In the genomic region with DNA sequence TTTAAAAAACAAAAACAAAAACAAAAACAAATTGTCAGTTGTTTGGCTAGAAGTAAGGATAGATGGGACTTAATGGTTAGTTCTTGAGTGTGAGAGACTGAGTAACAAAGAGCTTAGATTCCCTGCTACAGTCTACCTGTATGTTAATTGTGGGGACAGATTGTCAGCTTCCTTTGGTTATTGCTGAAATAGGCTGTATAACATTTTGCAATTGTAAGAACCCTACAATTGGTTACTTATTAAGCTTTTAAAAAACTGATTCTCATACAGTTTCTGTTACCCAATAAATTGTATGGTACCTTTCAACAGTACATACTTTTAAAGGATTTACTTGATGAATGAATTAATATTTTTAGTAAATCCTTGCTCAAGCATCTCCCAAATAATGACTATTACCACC, we compare ENCODE assay signal across 21 cellular contexts. TPM values are rescaled to one million over a fixed set of nuclear protein-coding genes. Genes with fewer than 3 reads are reported as not detected.
DNase-seq lines count a peak whose midpoint lies in the region; ATAC-seq, FAIRE-seq and TF ChIP-seq lines count a peak whose summit lies in the region.
"Had no signal": no experiment of that assay in that cellular context is flagged by ENCODE, and none has a peak within 500 bp of the region (broad histone marks: within the 10 kb centered on the region; RNA-seq: fewer than 3 reads in every experiment).

No MANE protein-coding gene starts in this region.

- H3K4me2 ChIP-seq in mammary epithelial cell (ENCODE audit: insufficient read depth, low read depth, low read length) (no peak overlapping the region), A549 (no peak overlapping the region)
- H3K4me2 ChIP-seq: BLaER1, GM23338 had no signal

- H3K4me1 Mint-ChIP-seq in MCF 10A (ENCODE audit: insufficient read depth, unreplicated experiment) (peaks cover 9% of the 10 kb centered on the region), WTC11 (peaks cover 11% of the 10 kb centered on the region)
- H3K4me1 Mint-ChIP-seq: B cell; CD4-positive, CD25-positive, alpha-beta regulatory T cell had no signal

- no peaks in the 10 kb centered on the region for H3K79me2 ChIP-seq in mammary epithelial cell (ENCODE audit: insufficient read depth, low read length)

- peaks cover 31% of the 10 kb centered on the region for H3K36me3 Mint-ChIP-seq in MCF 10A (ENCODE audit: insufficient read depth, unreplicated experiment)
- H3K36me3 Mint-ChIP-seq in WTC11: peaks cover 29% of the 10 kb centered on the region

- H3K9me3 ChIP-seq in mammary epithelial cell (replicated peaks; ENCODE audit: insufficient read depth, low read length): no peaks in the 10 kb centered on the region
- H3K9me3 ChIP-seq in A549: peaks cover 12% of the 10 kb centered on the region
- H3K9me3 ChIP-seq in right lobe of liver: peaks cover 0 to 3% (median 0%) of the 10 kb centered on the region in 4 donors

- dilution Hi-C loops in mammary epithelial cell (cut with HindIII; ENCODE audit: low sequenced_read_pairs): no loop called here

- no peak for TF ChIP-seq RAD21 in A549 (conservative IDR thresholded peaks at IDR 0.05 in 1 of 2, IDR thresholded peaks at IDR 0.05 in 1 of 2)

- ATAC-seq in A549 (no peak), WTC11 (no peak), right lobe of liver (peak; percentile 67 to 90 (median 82)), GM21528 (IDR thresholded peaks at IDR 0.05; ENCODE audit: low FRiP score, unreplicated experiment) (no peak)
- ATAC-seq: CD8-positive, alpha-beta T cell; GM23338; HCT116 had no signal

- H3K4me3 Mint-ChIP-seq in MCF 10A (ENCODE audit: unreplicated experiment) (no peak overlapping the region), WTC11 (no peak overlapping the region)
- H3K4me3 Mint-ChIP-seq: B cell; CD4-positive, CD25-positive, alpha-beta regulatory T cell; CD8-positive, alpha-beta T cell; GM23338; H9 had no signal

- H3K27ac Mint-ChIP-seq in MCF 10A (ENCODE audit: low read depth, unreplicated experiment) (peak overlapping the region; percentile 59), WTC11 (peak overlapping the region; percentile 78; the same call in 1 of the 2 replicates)
- H3K27ac Mint-ChIP-seq: B cell; CD4-positive, CD25-positive, alpha-beta regulatory T cell; CD8-positive, alpha-beta T cell; GM23338; H9 had no signal

- TF ChIP-seq POLR2A in A549 (IDR thresholded peaks at IDR 0.05; ENCODE audit: low read length) (no peak), right lobe of liver (IDR thresholded peaks at IDR 0.05) (no peak)

- no peaks in the 10 kb centered on the region for H4K20me1 ChIP-seq in mammary epithelial cell (ENCODE audit: insufficient read depth, low read length)
- H4K20me1 ChIP-seq: BLaER1 had no signal

- H3K4me1 ChIP-seq in mammary epithelial cell (ENCODE audit: insufficient read depth, low read length) (peaks cover 5% of the 10 kb centered on the region), A549 (0 out of 3 replicates have a peak, but pooled peaks cover 4% of the 10 kb centered on the region), right lobe of liver (peaks cover 0 to 7% (median 2%) of the 10 kb centered on the region in 4 donors)
- H3K4me1 ChIP-seq: BLaER1, Caco-2 had no signal

- in situ Hi-C loops in mammary epithelial cell (cut with MboI; ENCODE audit: low sequenced_read_pairs in 2 of 2): no loop called here

- H3K27me3 ChIP-seq in mammary epithelial cell (ENCODE audit: insufficient read depth, low read length) (no peaks in the 10 kb centered on the region), right lobe of liver (no peaks in the 10 kb centered on the region)
- H3K27me3 ChIP-seq: BLaER1 had no signal

- H3K27me3 Mint-ChIP-seq in MCF 10A (ENCODE audit: insufficient read depth, unreplicated experiment) (no peaks in the 10 kb centered on the region), WTC11 (ENCODE audit: low read depth) (no peaks in the 10 kb centered on the region)
- H3K27me3 Mint-ChIP-seq: B cell; CD4-positive, CD25-positive, alpha-beta regulatory T cell had no signal

- DNase-seq in MCF 10A (ENCODE audit: unreplicated experiment): no peak
- DNase-seq in mammary epithelial cell: no peak
- no peak for DNase-seq in A549 (ENCODE audit: low read depth in 1 of 2, low spot score in 1 of 2)
- no peak for DNase-seq in WTC11 (ENCODE audit: low spot score)
- DNase-seq in right lobe of liver: no peak
- DNase-seq in hippocampal formation (lab: John Stamatoyannopoulos, UW): no peak
- no peak for DNase-seq in HT-29 (ENCODE audit: low spot score)
- DNase-seq: 8988T; Caco-2; CD4-positive, CD25-positive, alpha-beta regulatory T cell; CD8-positive, alpha-beta T cell; DMS153; DND-41; H9 had no signal

- FAIRE-seq in A549 (lab: Jason Lieb, UNC): peak; percentile 63
- FAIRE-seq: GM12892 had no signal

- TF ChIP-seq EP300 in A549 (IDR thresholded peaks at IDR 0.05): no peak

- H3K27ac ChIP-seq in mammary epithelial cell (ENCODE audit: insufficient read depth, low read depth, low read length): no peak overlapping the region
- no peak overlapping the region for H3K27ac ChIP-seq in A549
- no peak overlapping the region for H3K27ac ChIP-seq in right lobe of liver
- H3K27ac ChIP-seq: BLaER1, C4-2B had no signal

- H2AFZ ChIP-seq in mammary epithelial cell (ENCODE audit: low read depth, low read length): no peak overlapping the region
- H2AFZ ChIP-seq: GM23338 had no signal

- TF ChIP-seq CTCF in MCF 10A (IDR thresholded peaks at IDR 0.05; ENCODE audit: unreplicated experiment) (no peak), mammary epithelial cell (conservative IDR thresholded peaks at IDR 0.05 in 1 of 2, IDR thresholded peaks at IDR 0.05 in 1 of 2; ENCODE audit: extremely low read depth in 1 of 2, insufficient read depth in 1 of 2, low read depth in 1 of 2, low read length in 2 of 2) (no peak), A549 (IDR thresholded peaks at IDR 0.05) (no peak), WTC11 (IDR thresholded peaks at IDR 0.05) (no peak), right lobe of liver (IDR thresholded peaks at IDR 0.05) (no peak)

- H3K36me3 ChIP-seq in mammary epithelial cell (ENCODE audit: insufficient read depth, low read length) (no peaks in the 10 kb centered on the region), right lobe of liver (no peaks in the 10 kb centered on the region)

- POLR2A ChIA-PET in MCF 10A (lab: Yijun Ruan, JAX): no interaction called here
- POLR2A ChIA-PET in A549 (lab: Yijun Ruan, JAX): no interaction called here
- POLR2A ChIA-PET in WTC11 (lab: Charles Lee): no interaction called here

- H3K9ac ChIP-seq in mammary epithelial cell (ENCODE audit: insufficient read depth, low read length): no peak overlapping the region
- H3K9ac ChIP-seq: BLaER1 had no signal

- BruUV-seq in MCF 10A (replicated peaks; lab: Mats Ljungman, UMichigan): no TSS peak
- no TSS peak for BruUV-seq in mammary epithelial cell (replicated peaks; lab: Mats Ljungman, UMichigan)

- intact Hi-C loops in MCF 10A (cut with micrococcal nuclease) (no loop called here), mammary epithelial cell (cut with micrococcal nuclease) (no loop called here), right lobe of liver (cut with DNase I) (no loop called here)

- H3K9me3 Mint-ChIP-seq in MCF 10A (ENCODE audit: unreplicated experiment): peaks cover 5% of the 10 kb centered on the region
- H3K9me3 Mint-ChIP-seq in WTC11: peaks cover 11% of the 10 kb centered on the region

- CTCF ChIA-PET in MCF 10A (lab: Yijun Ruan, JAX): no interaction called here
- CTCF ChIA-PET in mammary epithelial cell (lab: Charles Lee; ENCODE audit: low non-redundant PET): no interaction called here
- CTCF ChIA-PET in A549 (lab: Yijun Ruan, JAX): no interaction called here
- CTCF ChIA-PET in WTC11 (lab: Charles Lee): interaction anchor here (1.3 kb wide), 1 partner anchor 106 kb away, joined by 3 read pairs; no protein-coding TSS in a partner anchor

- H3K4me3 ChIP-seq in mammary epithelial cell (replicated peaks in 1 of 3; ENCODE audit: insufficient read depth in 1 of 3, low read depth in 2 of 3, low read length in 3 of 3) (no peak overlapping the region), A549 (no peak overlapping the region), right lobe of liver (no peak overlapping the region)
- H3K4me3 ChIP-seq: BLaER1, GM23338 had no signal

TF ChIP-seq in A549, 52 proteins besides CTCF, POLR2A, EP300 and RAD21 (continues in another document):
- TF ChIP-seq RFX5 (IDR thresholded peaks at IDR 0.05): no peak
- no peak for TF ChIP-seq FOSB (CRISPR knock-in tag; IDR thresholded peaks at IDR 0.05)
- TF ChIP-seq ESRRA (IDR thresholded peaks at IDR 0.05; ENCODE audit: borderline replicate concordance, low read length): no peak
- TF ChIP-seq HEYL (CRISPR knock-in tag; IDR thresholded peaks at IDR 0.05): no peak
- TF ChIP-seq HOXA7 (CRISPR knock-in tag; IDR thresholded peaks at IDR 0.05): no peak
- no peak for TF ChIP-seq EHMT2 (IDR thresholded peaks at IDR 0.05; ENCODE audit: low read depth)
- TF ChIP-seq HOXB5 (CRISPR knock-in tag; IDR thresholded peaks at IDR 0.05): no peak
- no peak for TF ChIP-seq KDM5A (IDR thresholded peaks at IDR 0.05)
- no peak for TF ChIP-seq RNF2 (IDR thresholded peaks at IDR 0.05; ENCODE audit: borderline replicate concordance, low read depth)
- no peak for TF ChIP-seq TP53 (CRISPR knock-in tag; IDR thresholded peaks at IDR 0.05)
- no peak for TF ChIP-seq TFCP2L1 (CRISPR knock-in tag; IDR thresholded peaks at IDR 0.05)

RNA-seq across cellular contexts. Expression of a gene that starts 35.3 kb away (rescaled TPM):
- total RNA-seq in MCF 10A (2022) (57.2 and 58.9 TPM in 2 replicates), mammary epithelial cell (10 to 100 TPM; 50.7 to 54.8 TPM), WTC11 (2021) (56.7 to 65.8 TPM (median 57.4 TPM) in 3 replicates), right lobe of liver (10 to 100 TPM; 15.0 to 19.2 (median 16.5) TPM)
- polyA plus RNA-seq in mammary epithelial cell (18.1 TPM), A549 (2011; rRNA removed) (57.0 and 66.5 TPM in 2 replicates), A549 (2017; fragmentation: RNase III; extraction: RNeasy Plus Mini Kit Qiagen cat#74134 plus additional on column Dnase treatment) (18.1 to 21.3 TPM (median 18.9 TPM) in 3 replicates)
- 28.5 TPM for polyA minus RNA-seq in mammary epithelial cell
- polyA plus RNA-seq in A549 (2012; cell fraction: cytosol; rRNA removed): 9.8 and 11.3 TPM in 2 replicates
- polyA plus RNA-seq in A549 (2012; cell fraction: nucleus; rRNA removed): 11.6 and 18.6 TPM in 2 replicates
- 61.5 and 84.3 TPM in 2 replicates for polyA minus RNA-seq in A549 (2011; rRNA and poly(A)+ RNA removed)
- 38.1 and 49.5 TPM in 2 replicates for total RNA-seq in HT-29 (2014; rRNA removed; shearing (Covaris generic))

Comparison
In these comparisons a context has a peak if more than half of its experiments do, and no peak if none do; other contexts are left out.
1. ATAC-seq: peak in right lobe of liver (4 of 4); none in A549 (0 of 2), WTC11 (single experiment) and GM21528 (single experiment).